Comparison of ENCODE assay signal across 30 cellular contexts in the genomic region with DNA sequence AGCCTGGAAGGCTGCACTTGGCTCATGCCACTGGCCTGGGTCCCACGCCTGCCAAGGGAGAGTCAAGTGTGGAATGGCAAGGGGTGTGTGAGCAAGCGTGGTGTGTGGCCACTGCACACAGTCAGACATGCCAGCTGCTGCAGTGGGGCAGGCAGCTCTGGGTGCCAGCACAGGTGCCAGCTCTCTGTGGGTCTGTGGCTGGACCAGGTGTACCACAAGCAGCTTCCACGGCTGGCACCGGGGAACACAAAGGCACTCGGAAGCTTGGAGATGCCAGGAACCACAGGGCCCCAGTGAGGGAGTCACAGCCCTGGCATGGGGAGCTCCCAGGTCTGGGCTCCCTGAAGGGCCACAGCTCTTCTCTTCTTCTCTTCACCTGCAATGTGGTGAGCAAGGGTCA. TPM values are rescaled to one million over a fixed set of nuclear protein-coding genes. Genes with fewer than 3 reads are reported as not detected.
"Had no signal": no experiment of that assay in that cellular context is flagged by ENCODE, and none has a peak within 500 bp of the region (broad histone marks: within the 10 kb centered on the region; RNA-seq: fewer than 3 reads in every experiment).

No MANE protein-coding gene starts in this region.

- ATAC-seq: activated CD4-positive, alpha-beta T cell treated with anti-CD3 and anti-CD28 coated beads for 36 hours; activated CD8-positive, alpha-beta memory T cell treated with anti-CD3 and anti-CD28 coated beads, Interleukin-2, amount 10 ng/mL, durations not matched to agents 7 days and 5 days; activated CD8-positive, alpha-beta T cell treated with anti-CD3 and anti-CD28 coated beads, Interleukin-2, amount 10 ng/mL, durations not matched to agents 7 days and 5 days; activated naive CD8-positive, alpha-beta T cell treated with anti-CD3 and anti-CD28 coated beads, Interleukin-2, amount 50 U/mL, for 24 hours; body of pancreas; effector memory CD8-positive, alpha-beta T cell; foreskin keratinocyte; gastrocnemius medialis had no signal

- H3K36me3 ChIP-seq: adrenal gland, esophagus muscularis mucosa, gastrocnemius medialis had no signal

- DNase-seq: activated CD4-positive, alpha-beta memory T cell treated with anti-CD3 and anti-CD28 coated beads for 36 hours; activated CD4-positive, alpha-beta T cell treated with anti-CD3 and anti-CD28 coated beads for 36 hours; activated CD4-positive, alpha-beta T cell treated with anti-CD3 and anti-CD28 coated beads, Interleukin-2, amount 10 ng/mL, durations not matched to agents 24 days and 14 days; activated CD4-positive, CD25-positive, alpha-beta regulatory T cell; activated CD4-positive, CD25-positive, alpha-beta regulatory T cell treated with anti-CD3 and anti-CD28 coated beads, Interleukin-2, amount 50 U/mL, for 72 hours; activated CD8-positive, alpha-beta memory T cell treated with anti-CD3 and anti-CD28 coated beads, Interleukin-2, amount 10 ng/mL, durations not matched to agents 7 days and 5 days; activated CD8-positive, alpha-beta memory T cell treated with anti-CD3 and anti-CD28 coated beads, Interleukin-2, amount 50 U/mL, for 4 hours; activated CD8-positive, alpha-beta T cell treated with anti-CD3 and anti-CD28 coated beads, Interleukin-2, amount 10 ng/mL, durations not matched to agents 7 days and 5 days; activated naive CD4-positive, alpha-beta T cell treated with anti-CD3 and anti-CD28 coated beads for 36 hours; activated naive CD8-positive, alpha-beta T cell treated with anti-CD3 and anti-CD28 coated beads for 36 hours; activated naive CD8-positive, alpha-beta T cell treated with anti-CD3 and anti-CD28 coated beads, Interleukin-2, amount 50 U/mL, for 24 hours; activated T-cell treated with anti-CD3 and anti-CD28 coated beads, Interleukin-2, amount 50 U/mL, for 1 hour; activated T-cell treated with anti-CD3 and anti-CD28 coated beads, Interleukin-2, amount 50 U/mL, for 48 hours; adrenal gland; amygdala; aorta; body of pancreas; caudate nucleus; cortex of kidney; dermis blood vessel endothelial cell; effector CD4-positive, alpha-beta T cell; effector memory CD8-positive, alpha-beta T cell; erythroblast; foreskin keratinocyte; gastrocnemius medialis; T-helper 2 cell had no signal

- H3K27me3 ChIP-seq: body of pancreas, foreskin keratinocyte had no signal

- H3K27ac ChIP-seq: adrenal gland, body of pancreas, esophagus muscularis mucosa, foreskin keratinocyte, gastrocnemius medialis had no signal

- H3K4me3 ChIP-seq: adrenal gland, body of pancreas, esophagus muscularis mucosa, gastrocnemius medialis had no signal

- H3K9me3 ChIP-seq: adrenal gland, body of pancreas, esophagus muscularis mucosa, gastrocnemius medialis had no signal

RNA-seq across cellular contexts. Expression of a gene that starts 34.8 kb away (rescaled TPM):
- total RNA-seq: activated CD4-positive, alpha-beta memory T cell treated with anti-CD3 and anti-CD28 coated beads for 36 hours; activated CD4-positive, alpha-beta T cell treated with anti-CD3 and anti-CD28 coated beads, Interleukin-2, amount 10 ng/mL, durations not matched to agents 24 days and 14 days; activated CD8-positive, alpha-beta memory T cell treated with anti-CD3 and anti-CD28 coated beads for 36 hours; activated CD8-positive, alpha-beta memory T cell treated with anti-CD3 and anti-CD28 coated beads, Interleukin-2, amount 10 ng/mL, durations not matched to agents 7 days and 5 days; activated CD8-positive, alpha-beta T cell treated with anti-CD3 and anti-CD28 coated beads, Interleukin-2, amount 10 ng/mL, durations not matched to agents 7 days and 5 days; activated naive CD8-positive, alpha-beta T cell treated with anti-CD3 and anti-CD28 coated beads for 36 hours; adrenal gland; aorta; body of pancreas; chondrocyte; dermis blood vessel endothelial cell; esophagus muscularis mucosa; foreskin keratinocyte; gastrocnemius medialis; T-helper 1 cell treated with Interleukin-12 subunit alpha and Interleukin-12 subunit beta and Interleukin-4 antibody, amounts not matched to agents 30 ng/mL and 1 ng/mL, for 36 hours had no signal
